24 cellular contexts compared by ENCODE assay signal in the genomic region with DNA sequence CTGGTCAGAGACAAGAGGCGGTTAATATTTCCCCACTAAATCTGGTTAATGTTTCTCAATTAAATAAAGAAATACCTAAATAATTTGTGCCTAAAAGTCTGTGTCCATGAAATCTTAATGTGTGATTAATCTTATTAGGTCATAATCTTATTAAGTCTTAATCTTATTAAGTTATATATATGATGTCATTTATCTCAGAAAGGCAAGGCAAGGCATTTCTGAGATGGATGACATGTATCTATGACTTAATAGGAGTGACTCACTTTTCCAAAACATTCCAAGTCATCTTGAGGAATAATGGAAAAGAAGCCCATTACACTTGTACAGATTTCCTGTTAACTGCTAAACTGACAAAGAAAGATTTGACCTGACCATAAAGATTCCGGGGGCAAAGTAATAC.
DNase-seq lines count a peak whose midpoint lies in the region; ATAC-seq, FAIRE-seq and TF ChIP-seq lines count a peak whose summit lies in the region.
"Had no signal": no experiment of that assay in that cellular context is flagged by ENCODE, and none has a peak within 500 bp of the region (broad histone marks: within the 10 kb centered on the region; RNA-seq: fewer than 3 reads in every experiment).

No MANE protein-coding gene starts in this region.

- FAIRE-seq in HepG2 (lab: Jason Lieb, UNC) = no peak
- FAIRE-seq: A204.1, GM12892 had no signal

- H3K9ac ChIP-seq in HepG2 (ENCODE audit: insufficient read depth, low read depth, low read length) = no peak overlapping the region
- no peak overlapping the region for H3K9ac ChIP-seq in fibroblast of lung (ENCODE audit: insufficient read depth, low read length)

- H3K4me1 ChIP-seq in HepG2 (ENCODE audit: insufficient read depth, low read length) (no peaks in the 10 kb centered on the region), right lobe of liver (no peaks in the 10 kb centered on the region), fibroblast of lung (ENCODE audit: control insufficient read depth, extremely low read depth, insufficient read depth, low read length) (no peaks in the 10 kb centered on the region), tibial artery (no peaks in the 10 kb centered on the region), right cardiac atrium (ENCODE audit: control insufficient read depth, insufficient read depth, low read length) (no peaks in the 10 kb centered on the region)
- H3K4me1 ChIP-seq: SJSA1 had no signal

- H2AFZ ChIP-seq in HepG2 (ENCODE audit: low read length) (no peak overlapping the region), fibroblast of lung (ENCODE audit: low read length) (no peak overlapping the region)

- ATAC-seq in HepG2 = no peak
- ATAC-seq in right lobe of liver = no peak
- no peak for ATAC-seq in right cardiac atrium
- no peak for ATAC-seq in HG03280 (IDR thresholded peaks at IDR 0.05; ENCODE audit: unreplicated experiment)
- ATAC-seq: HCT116 had no signal

- TF ChIP-seq POLR2A in HepG2 (IDR thresholded peaks at IDR 0.05; ENCODE audit: insufficient read depth in 1 of 2, low read depth in 2 of 2, low read length in 2 of 2) (no peak), right lobe of liver (IDR thresholded peaks at IDR 0.05) (no peak)

- no peaks in the 10 kb centered on the region for H4K20me1 ChIP-seq in HepG2 (ENCODE audit: insufficient read depth, low read length)
- H4K20me1 ChIP-seq in fibroblast of lung (ENCODE audit: control insufficient read depth, extremely low read depth, insufficient read depth, low read length) = no peaks in the 10 kb centered on the region

- CTCF ChIA-PET in HepG2 (lab: Yijun Ruan, JAX; ENCODE audit: low intra/inter-chr PET ratio, low total read pairs) = no interaction called here

- 30% methylated on average over 2 of the region's 2 CpGs for WGBS in HepG2 (ENCODE audit: low lambda C conversion rate)
- 78% methylated on average over 2 of the region's 2 CpGs for WGBS in right lobe of liver (ENCODE audit: insufficient coverage, low coverage, low lambda C conversion rate, missing lambda C conversion rate)
- WGBS in right cardiac atrium = 76% methylated on average over 2 of the region's 2 CpGs

- no peak for TF ChIP-seq CTCF in HepG2 (CRISPR knock-in tag; IDR thresholded peaks at IDR 0.05)
- TF ChIP-seq CTCF in right lobe of liver (IDR thresholded peaks at IDR 0.05) = no peak
- no peak for TF ChIP-seq CTCF in fibroblast of lung (conservative IDR thresholded peaks at IDR 0.05 in 1 of 2, IDR thresholded peaks at IDR 0.05 in 1 of 2; ENCODE audit: low read depth in 1 of 2, low read length in 2 of 2)
- TF ChIP-seq CTCF in tibial artery (IDR thresholded peaks at IDR 0.05) = no peak

- TF ChIP-seq EP300 in HepG2 (IDR thresholded peaks at IDR 0.05; ENCODE audit: low read depth in 2 of 2, low read length in 2 of 2) = no peak
- no peak for TF ChIP-seq EP300 in HepG2 (CRISPR knock-in tag; IDR thresholded peaks at IDR 0.05; ENCODE audit: borderline replicate concordance)

- H3K4me3 ChIP-seq in HepG2 (replicated peaks in 1 of 3; ENCODE audit: insufficient read depth in 1 of 3, low read depth in 2 of 3, low read length in 3 of 3) (no peak overlapping the region), right lobe of liver (no peak overlapping the region), fibroblast of lung (replicated peaks in 1 of 4; ENCODE audit: control extremely low read depth in 1 of 4, insufficient read depth in 1 of 4, low read depth in 3 of 4, low read length in 4 of 4) (no peak overlapping the region), tibial artery (no peak overlapping the region), right cardiac atrium (ENCODE audit: low read length) (no peak overlapping the region)
- H3K4me3 ChIP-seq: SJSA1 had no signal

- H3K4me2 ChIP-seq in HepG2 (ENCODE audit: low read depth, low read length) (no peak overlapping the region), fibroblast of lung (ENCODE audit: extremely low read depth, insufficient read depth, low read length) (no peak overlapping the region)

- TF ChIP-seq RAD21 in HepG2 (CRISPR knock-in tag; IDR thresholded peaks at IDR 0.05) = no peak

- H3K79me2 ChIP-seq in HepG2 (ENCODE audit: insufficient read depth, low read length) = no peaks in the 10 kb centered on the region
- no peaks in the 10 kb centered on the region for H3K79me2 ChIP-seq in fibroblast of lung (ENCODE audit: control insufficient read depth, insufficient read depth, low read length)

- intact Hi-C loops in HepG2 (cut with micrococcal nuclease; ENCODE audit: unreplicated experiment) (no loop called here), right lobe of liver (cut with DNase I) (no loop called here), tibial artery (cut with DNase I; ENCODE audit: low total_unique reads) (no loop called here), right cardiac atrium (cut with DNase I) (no loop called here)

- no peaks in the 10 kb centered on the region for H3K27me3 ChIP-seq in HepG2 (ENCODE audit: control insufficient read depth in 1 of 2, insufficient read depth in 2 of 2, low read length in 2 of 2)
- no peaks in the 10 kb centered on the region for H3K27me3 ChIP-seq in right lobe of liver
- no peaks in the 10 kb centered on the region for H3K27me3 ChIP-seq in fibroblast of lung (ENCODE audit: control insufficient read depth, insufficient read depth, low read length)
- H3K27me3 ChIP-seq in tibial artery = no peaks in the 10 kb centered on the region
- no peaks in the 10 kb centered on the region for H3K27me3 ChIP-seq in right cardiac atrium (ENCODE audit: control insufficient read depth, insufficient read depth)
- H3K27me3 ChIP-seq: SJSA1 had no signal

- H3K27ac ChIP-seq in HepG2 (ENCODE audit: extremely low read length, insufficient read depth, low read length) (no peak overlapping the region), right lobe of liver (no peak overlapping the region), fibroblast of lung (ENCODE audit: insufficient read depth, low read length) (no peak overlapping the region), tibial artery (no peak overlapping the region), right cardiac atrium (ENCODE audit: low read length) (no peak overlapping the region)
- H3K27ac ChIP-seq: SJSA1 had no signal

- in situ Hi-C loops in HepG2 (cut with HindIII; ENCODE audit: extremely low pct_ligation_motif_present, low pct_unique_long_range_greater_than_20kb) = no loop called here

- H3K36me3 ChIP-seq in HepG2 (replicated peaks in 1 of 2; ENCODE audit: control insufficient read depth in 1 of 2, insufficient read depth in 2 of 2, low read length in 2 of 2) (no peaks in the 10 kb centered on the region), right lobe of liver (no peaks in the 10 kb centered on the region), fibroblast of lung (ENCODE audit: control insufficient read depth, insufficient read depth, low read length) (no peaks in the 10 kb centered on the region), tibial artery (no peaks in the 10 kb centered on the region)
- H3K36me3 ChIP-seq: SJSA1 had no signal

- BruUV-seq in HepG2 (replicated peaks; lab: Mats Ljungman, UMichigan) = no TSS peak

- H3K9me3 ChIP-seq in HepG2 (ENCODE audit: low read length) = no peaks in the 10 kb centered on the region
- H3K9me3 ChIP-seq in right lobe of liver = no peaks in the 10 kb centered on the region
- H3K9me3 ChIP-seq in fibroblast of lung (ENCODE audit: control insufficient read depth, insufficient read depth, low read depth, low read length) = no peaks in the 10 kb centered on the region
- no peaks in the 10 kb centered on the region for H3K9me3 ChIP-seq in tibial artery
- no peaks in the 10 kb centered on the region for H3K9me3 ChIP-seq in right cardiac atrium (ENCODE audit: control insufficient read depth, low read length)
- H3K9me3 ChIP-seq: SJSA1 had no signal

- POLR2A ChIA-PET in HepG2 (lab: Yijun Ruan, JAX) = no interaction called here

- no peak for DNase-seq in HepG2 (ENCODE audit: low spot score)
- no peak for DNase-seq in right lobe of liver
- peak; percentile 55 for DNase-seq in RKO (ENCODE audit: low spot score)
- peak; percentile 0 to 37 for DNase-seq in fibroblast of lung (ENCODE audit: low read depth in 2 of 2)
- no peak for DNase-seq in tibial artery
- no peak for DNase-seq in right cardiac atrium
- no peak for DNase-seq in stimulated activated CD4-positive, alpha-beta T cell treated with anti-CD3 and anti-CD28 coated beads, Interleukin-4, amount 100 ng/mL, for 1 hour
- DNase-seq: C1 segment of cervical spinal cord; CD4-positive, alpha-beta memory T cell; COR-L47; DMS79 treated with DMSO at 0.1 percent for 48 hours; NCI-H1048; NCI-H1417; NCI-H1694; NCI-H2081; NCI-H345; NCI-H510A treated with DMSO at 0.1 percent for 48 hours; Right ventricle myocardium superior; T-helper 1 cell had no signal

TF ChIP-seq in HepG2, 621 proteins besides CTCF, POLR2A, EP300 and RAD21:
- TF ChIP-seq MXI1 (IDR thresholded peaks at IDR 0.05; ENCODE audit: borderline replicate concordance, low read depth, low read length) = no peak
- TF ChIP-seq ZNF546 (CRISPR knock-in tag; conservative IDR thresholded peaks at IDR 0.05) = no peak
- peak; percentile 79 for TF ChIP-seq ATF7 (IDR thresholded peaks at IDR 0.05)
- TF ChIP-seq ATF7 (CRISPR knock-in tag; IDR thresholded peaks at IDR 0.05) = no peak
- no peak for TF ChIP-seq ELF4 (CRISPR knock-in tag; IDR thresholded peaks at IDR 0.05; ENCODE audit: borderline replicate concordance)
- no peak for TF ChIP-seq ZFY (CRISPR knock-in tag; IDR thresholded peaks at IDR 0.05)
TF ChIP-seq in HepG2: peak in this region for 1.

Comparison
In these comparisons a context has a peak if more than half of its experiments do, and no peak if none do; other contexts are left out.
1. DNase-seq: peak in RKO (single experiment) and fibroblast of lung (2 of 2); none in HepG2 (single experiment), right lobe of liver (0 of 3), tibial artery (0 of 2), right cardiac atrium (0 of 3) and stimulated activated CD4-positive, alpha-beta T cell treated with anti-CD3 and anti-CD28 coated beads, Interleukin-4, amount 100 ng/mL, for 1 hour (single experiment).